In genomic region chr2:237858294-237859081, GRCh38 we compare ENCODE assay signal across 8 cellular contexts. TPM values are rescaled to one million over a fixed set of nuclear protein-coding genes. Genes with fewer than 3 reads are reported as not detected.
DNase-seq lines count a peak whose midpoint lies in the region; FAIRE-seq and TF ChIP-seq lines count a peak whose summit lies in the region.

No MANE protein-coding gene starts in this region.

- H3K9ac ChIP-seq in kidney (ENCODE audit: low read length in 2 of 2) = no peak overlapping the region

- H3K36me3 ChIP-seq in kidney (ENCODE audit: control insufficient read depth in 1 of 2, insufficient read depth in 2 of 2, low read length in 2 of 2) = no peaks in the 10 kb centered on the region
- no peaks in the 10 kb centered on the region for H3K36me3 ChIP-seq in spleen

- DNase-seq in A172 (ENCODE audit: low spot score) (peak; percentile 87), NCI-H1092 treated with DMSO at 0.1 percent for 48 hours (lab: John Stamatoyannopoulos, UW) (peak; percentile 60), chondrocyte (ENCODE audit: low spot score) (no peak), kidney (peak; percentile 84), spleen (peak; percentile 78)
- no peak for DNase-seq in NK-92 treated with Interleukin-12 subunit alpha and Interleukin-12 subunit beta, amount 100 ng/mL, for 24 hours (lab: John Stamatoyannopoulos, UW)

- TF ChIP-seq POLR2A in spleen (IDR thresholded peaks at IDR 0.05) = no peak

- H3K4me1 ChIP-seq in kidney (ENCODE audit: control insufficient read depth in 1 of 2, insufficient read depth in 1 of 2, low read depth in 1 of 2, low read length in 2 of 2) = peaks cover 0 to 2% of the 10 kb centered on the region in 2 donors
- peaks cover 0 to 27% (median 17%) of the 10 kb centered on the region in 6 donors for H3K4me1 ChIP-seq in spleen

- H3K27ac Mint-ChIP-seq in T-helper 1 cell treated with Interleukin-12 subunit alpha and Interleukin-12 subunit beta and Interleukin-4 antibody, amounts not matched to agents 30 μg/mL and 1 μg/mL, for 36 hours = no peak overlapping the region
- peak overlapping the region; percentile 93 for H3K27ac Mint-ChIP-seq in chondrocyte (ENCODE audit: unreplicated experiment)

- peaks cover 68% of the 10 kb centered on the region for H3K27me3 Mint-ChIP-seq in T-helper 1 cell treated with Interleukin-12 subunit alpha and Interleukin-12 subunit beta and Interleukin-4 antibody, amounts not matched to agents 30 μg/mL and 1 μg/mL, for 36 hours (ENCODE audit: low read depth)
- no peaks in the 10 kb centered on the region for H3K27me3 Mint-ChIP-seq in chondrocyte (ENCODE audit: low read depth)

- H3K4me3 ChIP-seq in kidney (ENCODE audit: low read length in 2 of 2) (no peak overlapping the region), spleen (peak overlapping the region in 1 of 8 donors; percentile 66)

- peak overlapping the region; percentile 80 for H3K4me3 Mint-ChIP-seq in T-helper 1 cell treated with Interleukin-12 subunit alpha and Interleukin-12 subunit beta and Interleukin-4 antibody, amounts not matched to agents 30 μg/mL and 1 μg/mL, for 36 hours
- peak overlapping the region; percentile 73 for H3K4me3 Mint-ChIP-seq in chondrocyte (ENCODE audit: unreplicated experiment)

- intact Hi-C loops in kidney (cut with DNase I) = no loop called here
- intact Hi-C loops in spleen (cut with DNase I; ENCODE audit: low total_unique reads) = loop anchor here (2.0 kb wide), 1 partner anchor 406 kb away; no protein-coding TSS in a partner anchor

- FAIRE-seq in kidney (lab: Jason Lieb, UNC) = no peak

- peaks cover 1% of the 10 kb centered on the region for H3K36me3 Mint-ChIP-seq in T-helper 1 cell treated with Interleukin-12 subunit alpha and Interleukin-12 subunit beta and Interleukin-4 antibody, amounts not matched to agents 30 μg/mL and 1 μg/mL, for 36 hours (ENCODE audit: low read depth)
- no peaks in the 10 kb centered on the region for H3K36me3 Mint-ChIP-seq in chondrocyte (ENCODE audit: low read depth)

- H3K4me1 Mint-ChIP-seq in T-helper 1 cell treated with Interleukin-12 subunit alpha and Interleukin-12 subunit beta and Interleukin-4 antibody, amounts not matched to agents 30 μg/mL and 1 μg/mL, for 36 hours (ENCODE audit: low read depth) = peaks cover 15% of the 10 kb centered on the region
- H3K4me1 Mint-ChIP-seq in chondrocyte (ENCODE audit: low read depth) = peaks cover 54% of the 10 kb centered on the region

- 53 to 69% (median 66%) methylated on average over 13 to 14 of the region's 14 CpGs for WGBS in spleen, 5 donors

- peaks cover 0 to 54% (median 11%) of the 10 kb centered on the region in 7 donors for H3K27me3 ChIP-seq in spleen (replicated peaks in 1 of 7)

- H3K9me3 Mint-ChIP-seq in T-helper 1 cell treated with Interleukin-12 subunit alpha and Interleukin-12 subunit beta and Interleukin-4 antibody, amounts not matched to agents 30 μg/mL and 1 μg/mL, for 36 hours = no peaks in the 10 kb centered on the region
- H3K9me3 Mint-ChIP-seq in chondrocyte (ENCODE audit: low read depth) = no peaks in the 10 kb centered on the region

- TF ChIP-seq CTCF in GM12872 (IDR thresholded peaks at IDR 0.05; ENCODE audit: insufficient read depth, low read depth, low read length) (peak; percentile 76), chondrocyte (IDR thresholded peaks at IDR 0.05) (peak; percentile 94), kidney (IDR thresholded peaks at IDR 0.05; ENCODE audit: borderline replicate concordance, extremely low read depth, insufficient read depth) (peak; percentile 79), spleen (IDR thresholded peaks at IDR 0.05 in 8 of 11, conservative IDR thresholded peaks at IDR 0.05 in 3 of 11) (peak; percentile 22 to 76 (median 61))

- H3K9me3 ChIP-seq in kidney (ENCODE audit: control insufficient read depth in 1 of 2, low read length in 2 of 2) (no peaks in the 10 kb centered on the region), spleen (no peaks in the 10 kb centered on the region)

- H3K27ac ChIP-seq in kidney (ENCODE audit: low read depth in 2 of 2, low read length in 2 of 2) (no peak overlapping the region), spleen (no peak overlapping the region)

RNA-seq across cellular contexts. Expression of gene RAMP1, which starts 0.9 kb away (rescaled TPM):
- total RNA-seq in A172 (2014; rRNA removed; shearing (Covaris generic)) = 32.4 and 35.2 TPM in 2 replicates
- 176 to 329 TPM (median 178 TPM) in 3 replicates for total RNA-seq in chondrocyte
- total RNA-seq in kidney = 8.8 TPM
- 17.3 TPM for polyA plus RNA-seq in kidney (ENCODE audit: insufficient read depth, low read depth, low replicate concordance)
- 10 to 100 TPM in 2 of 7 donors, 1 to 10 TPM in 5; 4.5 to 11.0 (median 8.2) TPM for total RNA-seq in spleen
- 10 to 100 TPM; 19.6 to 44.5 (median 24.5) TPM for polyA plus RNA-seq in spleen

RNA-seq across cellular contexts. Expression of gene RBM44, which starts 59.9 kb away (rescaled TPM):
- 0.45 TPM in 1 of 2 replicates, not detected in the other for total RNA-seq in A172 (2014; rRNA removed; shearing (Covaris generic))
- total RNA-seq in chondrocyte = 0.48 to 0.54 TPM (median 0.50 TPM) in 3 replicates
- 0.72 TPM for total RNA-seq in kidney
- not detected for polyA plus RNA-seq in kidney (ENCODE audit: insufficient read depth, low read depth, low replicate concordance)
- total RNA-seq in spleen = 1 to 10 TPM in 6 of 7 donors, under 1 TPM in 1; 0.91 to 3.1 (median 1.5) TPM
- under 1 TPM; 0.29 to 0.57 (median 0.30) TPM for polyA plus RNA-seq in spleen

Comparison
In these comparisons a context has a peak if more than half of its experiments do, and no peak if none do; other contexts are left out.
1. DNase-seq: peak in A172 (single experiment), NCI-H1092 treated with DMSO at 0.1 percent for 48 hours (single experiment), kidney (single experiment) and spleen (single experiment); none in chondrocyte (single experiment) and NK-92 treated with Interleukin-12 subunit alpha and Interleukin-12 subunit beta, amount 100 ng/mL, for 24 hours (single experiment).
2. Peak in every context shown above with its lines, with median percentiles within 50 percentile points of each other: CTCF ChIP-seq.